In genomic region chr9:33029106-33029788, GRCh38 we compare ENCODE assay signal across 10 cellular contexts. TPM values are rescaled to one million over a fixed set of nuclear protein-coding genes. Genes with fewer than 3 reads are reported as not detected.
DNase-seq lines count a peak whose midpoint lies in the region; ATAC-seq and TF ChIP-seq lines count a peak whose summit lies in the region.
"Had no signal": no experiment of that assay in that cellular context is flagged by ENCODE, and none has a peak within 500 bp of the region (broad histone marks: within the 10 kb centered on the region; RNA-seq: fewer than 3 reads in every experiment).

No MANE protein-coding gene starts in this region.

- no peak overlapping the region for H3K4me3 Mint-ChIP-seq in activated naive CD4-positive, alpha-beta T cell treated with anti-CD3 and anti-CD28 coated beads, Interleukin-2, amount 10 ng/mL, durations not matched to agents 7 days and 5 days

- CTCF ChIA-PET in activated naive CD4-positive, alpha-beta T cell treated with anti-CD3 and anti-CD28 coated beads, Interleukin-2, amount 10 ng/mL, durations not matched to agents 7 days and 5 days (lab: Charles Lee), result interaction anchor here (1.5 kb wide), 1 partner anchor 8 kb away, joined by 4 read pairs; no protein-coding TSS in a partner anchor

- intact Hi-C loops in upper lobe of right lung (cut with DNase I), result no loop called here

- no peaks in the 10 kb centered on the region for H3K9me3 Mint-ChIP-seq in activated naive CD4-positive, alpha-beta T cell treated with anti-CD3 and anti-CD28 coated beads, Interleukin-2, amount 10 ng/mL, durations not matched to agents 7 days and 5 days

- H3K4me1 ChIP-seq in upper lobe of right lung, result peaks cover 56% of the 10 kb centered on the region

- H3K4me3 ChIP-seq in fibroblast of pulmonary artery (replicated peaks; ENCODE audit: low read depth, low read length) (no peak overlapping the region), upper lobe of right lung (peak overlapping the region; percentile 6)

- peaks cover 76% of the 10 kb centered on the region for H3K36me3 ChIP-seq in upper lobe of right lung

- peaks cover 70% of the 10 kb centered on the region for H3K4me1 Mint-ChIP-seq in activated naive CD4-positive, alpha-beta T cell treated with anti-CD3 and anti-CD28 coated beads, Interleukin-2, amount 10 ng/mL, durations not matched to agents 7 days and 5 days

- no peaks in the 10 kb centered on the region for H3K9me3 ChIP-seq in upper lobe of right lung

- no peaks in the 10 kb centered on the region for H3K27me3 ChIP-seq in upper lobe of right lung

- ATAC-seq in upper lobe of right lung, result no peak

- DNase-seq in activated naive CD4-positive, alpha-beta T cell treated with anti-CD3 and anti-CD28 coated beads, Interleukin-2, amount 10 ng/mL, durations not matched to agents 7 days and 5 days, result no peak
- no peak for DNase-seq in activated naive CD4-positive, alpha-beta T cell (lab: John Stamatoyannopoulos, UW)
- peak; percentile 87 for DNase-seq in fibroblast of pulmonary artery (ENCODE audit: low read depth)
- DNase-seq in upper lobe of right lung, result no peak
- DNase-seq in NCI-H524 (lab: John Stamatoyannopoulos, UW), result no peak
- DNase-seq in midbrain (lab: John Stamatoyannopoulos, UW), result no peak
- no peak for DNase-seq in HPDE6-E6E7 (ENCODE audit: extremely low spot score)
- DNase-seq: NCI-H2227 treated with DMSO at 0.1 percent for 48 hours had no signal

- H3K27ac Mint-ChIP-seq in activated naive CD4-positive, alpha-beta T cell treated with anti-CD3 and anti-CD28 coated beads, Interleukin-2, amount 10 ng/mL, durations not matched to agents 7 days and 5 days, result peak overlapping the region; percentile 65

- H3K36me3 Mint-ChIP-seq in activated naive CD4-positive, alpha-beta T cell treated with anti-CD3 and anti-CD28 coated beads, Interleukin-2, amount 10 ng/mL, durations not matched to agents 7 days and 5 days, result peaks cover 60% of the 10 kb centered on the region

- H3K27ac ChIP-seq in VCaP (peak overlapping the region; percentile 99; the same call in 1 of the 2 replicates), upper lobe of right lung (peak overlapping the region; percentile 14)
- H3K27ac ChIP-seq: epithelial cell of prostate had no signal

- TF ChIP-seq CTCF in VCaP (conservative IDR thresholded peaks at IDR 0.05) (no peak), fibroblast of pulmonary artery (IDR thresholded peaks at IDR 0.05; ENCODE audit: low read length, missing control alignments) (no peak), upper lobe of right lung (IDR thresholded peaks at IDR 0.05) (no peak)

- no peaks in the 10 kb centered on the region for H3K27me3 Mint-ChIP-seq in activated naive CD4-positive, alpha-beta T cell treated with anti-CD3 and anti-CD28 coated beads, Interleukin-2, amount 10 ng/mL, durations not matched to agents 7 days and 5 days

RNA-seq across cellular contexts. Expression of gene DNAJA1, which starts 4.2 kb away (rescaled TPM):
- total RNA-seq in upper lobe of right lung, result 125 TPM

RNA-seq across cellular contexts. Expression of gene APTX, which starts 27.8 kb away (rescaled TPM):
- total RNA-seq in upper lobe of right lung, result 24.9 TPM

RNA-seq across cellular contexts. Expression of gene SMU1, which starts 47.2 kb away (rescaled TPM):
- total RNA-seq in upper lobe of right lung, result 19.2 TPM
